In the genomic region with DNA sequence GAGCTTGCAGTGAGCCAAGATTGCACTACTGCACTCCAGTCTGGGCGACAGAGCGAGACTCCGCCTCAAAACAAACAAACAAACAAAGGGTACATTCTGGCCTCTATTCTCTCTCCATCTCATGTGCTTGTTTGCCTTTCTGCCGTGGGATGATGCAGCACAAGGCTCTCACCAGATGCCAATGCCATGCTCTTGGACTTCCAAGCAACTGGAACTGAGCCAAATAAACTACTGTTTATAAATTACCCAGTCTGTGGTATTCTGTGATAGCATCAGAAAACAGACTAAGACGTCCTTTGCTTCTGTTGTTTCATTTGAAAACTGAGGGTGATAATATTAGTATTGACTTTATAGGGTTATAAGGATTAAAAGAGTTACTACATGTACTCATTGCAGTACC, we compare ENCODE assay signal across 19 cellular contexts. TPM values are rescaled to one million over a fixed set of nuclear protein-coding genes. Genes with fewer than 3 reads are reported as not detected.
"Had no signal": no experiment of that assay in that cellular context is flagged by ENCODE, and none has a peak within 500 bp of the region (broad histone marks: within the 10 kb centered on the region; RNA-seq: fewer than 3 reads in every experiment).

No MANE protein-coding gene starts in this region.

- H3K27me3 ChIP-seq: body of pancreas, gastroesophageal sphincter, left lung, testis had no signal

- H3K27ac ChIP-seq: body of pancreas, epithelial cell of prostate, parathyroid adenoma had no signal

- H3K9me3 Mint-ChIP-seq: activated CD4-positive, alpha-beta T cell treated with anti-CD3 and anti-CD28 coated beads, Interleukin-2, amount 10 ng/mL, durations not matched to agents 24 days and 14 days; activated naive CD4-positive, alpha-beta T cell treated with anti-CD3 and anti-CD28 coated beads, Interleukin-2, amount 10 ng/mL, durations not matched to agents 7 days and 5 days; activated T-helper 17 cell treated with anti-CD3 and anti-CD28 coated beads, Interleukin-2, amount 50 U/mL, for 72 hours; stimulated activated naive CD8-positive, alpha-beta T cell treated with anti-CD3 and anti-CD28 coated beads, Interleukin-15, amount 100 ng/mL, for 72 hours had no signal

- H3K27ac Mint-ChIP-seq: activated CD4-positive, alpha-beta T cell treated with anti-CD3 and anti-CD28 coated beads, Interleukin-2, amount 10 ng/mL, durations not matched to agents 24 days and 14 days; activated naive CD4-positive, alpha-beta T cell treated with anti-CD3 and anti-CD28 coated beads, Interleukin-2, amount 10 ng/mL, durations not matched to agents 7 days and 5 days had no signal

- H3K4me3 ChIP-seq: body of pancreas, gastroesophageal sphincter, left lung, testis had no signal

- H3K36me3 ChIP-seq: gastroesophageal sphincter, left lung had no signal

- H3K9me3 ChIP-seq: body of pancreas, gastroesophageal sphincter, left lung, testis had no signal

- H3K4me3 Mint-ChIP-seq: activated CD4-positive, alpha-beta T cell treated with anti-CD3 and anti-CD28 coated beads, Interleukin-2, amount 10 ng/mL, durations not matched to agents 24 days and 14 days; activated naive CD4-positive, alpha-beta T cell treated with anti-CD3 and anti-CD28 coated beads, Interleukin-2, amount 10 ng/mL, durations not matched to agents 7 days and 5 days had no signal

- DNase-seq: activated CD4-positive, alpha-beta T cell treated with anti-CD3 and anti-CD28 coated beads, Interleukin-2, amount 10 ng/mL, durations not matched to agents 24 days and 14 days; activated naive CD4-positive, alpha-beta T cell treated with anti-CD3 and anti-CD28 coated beads, Interleukin-2, amount 10 ng/mL, durations not matched to agents 7 days and 5 days; amniotic stem cell; body of pancreas; central memory CD4-positive, alpha-beta T cell; effector memory CD4-positive, alpha-beta T cell; left lung; mesendoderm; retina; stimulated activated CD4-positive, alpha-beta T cell treated with anti-CD3 and anti-CD28 coated beads, Interleukin-15, amount 100 ng/mL, for 24 hours; stimulated activated CD4-positive, alpha-beta T cell treated with anti-CD3 and anti-CD28 coated beads, Interleukin-4, amount 100 ng/mL, for 24 hours; stimulated activated naive CD8-positive, alpha-beta T cell treated with anti-CD3 and anti-CD28 coated beads, Interleukin-15, amount 100 ng/mL, for 72 hours; T-helper 9 cell; testis had no signal

- H3K27me3 Mint-ChIP-seq: activated CD4-positive, alpha-beta T cell treated with anti-CD3 and anti-CD28 coated beads, Interleukin-2, amount 10 ng/mL, durations not matched to agents 24 days and 14 days; activated naive CD4-positive, alpha-beta T cell treated with anti-CD3 and anti-CD28 coated beads, Interleukin-2, amount 10 ng/mL, durations not matched to agents 7 days and 5 days; activated T-helper 17 cell treated with anti-CD3 and anti-CD28 coated beads, Interleukin-2, amount 50 U/mL, for 72 hours; stimulated activated naive CD8-positive, alpha-beta T cell treated with anti-CD3 and anti-CD28 coated beads, Interleukin-15, amount 100 ng/mL, for 72 hours had no signal

- ATAC-seq: activated T-helper 17 cell treated with anti-CD3 and anti-CD28 coated beads, Interleukin-2, amount 50 U/mL, for 72 hours; body of pancreas; gastroesophageal sphincter; left lung; stimulated activated naive CD8-positive, alpha-beta T cell treated with anti-CD3 and anti-CD28 coated beads, Interleukin-15, amount 100 ng/mL, for 72 hours had no signal

RNA-seq across cellular contexts. Expression of a gene that starts 23.9 kb away (rescaled TPM):
- polyA plus RNA-seq: keratinocyte had no signal

RNA-seq across cellular contexts. Expression of a gene that starts 44.6 kb away (rescaled TPM):
- polyA plus RNA-seq: keratinocyte had no signal
